8 cellular contexts compared by ENCODE assay signal in genomic region chr1:43650306-43650941, GRCh38.
DNase-seq lines count a peak whose midpoint lies in the region; TF ChIP-seq lines count a peak whose summit lies in the region.

No MANE protein-coding gene starts in this region.

- no peaks in the 10 kb centered on the region for H3K9me2 ChIP-seq in MM.1S (replicated peaks; ENCODE audit: insufficient read depth, low read length)

- peaks cover 47% of the 10 kb centered on the region for H3K79me2 ChIP-seq in MM.1S (ENCODE audit: low read length)

- 0 out of 2 replicates have a peak, but pooled peaks cover 4% of the 10 kb centered on the region for H3K27me3 ChIP-seq in MM.1S (replicated peaks; ENCODE audit: insufficient read depth, low read length)
- H3K27me3 ChIP-seq in neutrophil = no peaks in the 10 kb centered on the region

- H3K36me3 ChIP-seq in MM.1S (replicated peaks; ENCODE audit: insufficient read depth, low read length) (peaks cover 6% of the 10 kb centered on the region; the same call in 1 of the 2 replicates), neutrophil (peaks cover 24% of the 10 kb centered on the region)

- H3K4me1 ChIP-seq in MM.1S (ENCODE audit: low read length) = peaks cover 2% of the 10 kb centered on the region
- H3K4me1 ChIP-seq in neutrophil (ENCODE audit: control insufficient read depth in 1 of 2, insufficient read depth in 1 of 2, low read depth in 1 of 2, low read length in 1 of 2) = peaks cover 23 to 32% of the 10 kb centered on the region in 2 experiments

- H3K9me3 ChIP-seq in MM.1S (replicated peaks; ENCODE audit: insufficient read depth, low read length) (no peaks in the 10 kb centered on the region), neutrophil (no peaks in the 10 kb centered on the region)

- H3K4me3 ChIP-seq in MM.1S (ENCODE audit: low read length) = peak overlapping the region; percentile 98
- H3K4me3 ChIP-seq in neutrophil (ENCODE audit: low read depth in 1 of 2, low read length in 1 of 2) = peak overlapping the region; percentile 80 to 95

- peak overlapping the region; percentile 89 for H3K4me2 ChIP-seq in MM.1S (ENCODE audit: low read depth, low read length)

- peaks cover 17% of the 10 kb centered on the region for H3F3A ChIP-seq in MM.1S (ENCODE audit: insufficient read depth, low read length)

- peak overlapping the region; percentile 55 for H2AFZ ChIP-seq in MM.1S (ENCODE audit: low read length)

- peak; percentile 90 for DNase-seq in GDM1 (lab: John Stamatoyannopoulos, UW)
- peak; percentile 93 for DNase-seq in HCEC 1CT
- DNase-seq in MM.1S = peak; percentile 98
- peak; percentile 94 for DNase-seq in SHP77 treated with DMSO at 0.1 percent for 48 hours (lab: John Stamatoyannopoulos, UW)
- peak; percentile 92 for DNase-seq in activated naive CD4-positive, alpha-beta T cell treated with Interleukin-2 at 50 U/mL for 16 hours
- DNase-seq in germinal center (ENCODE audit: low spot score) = peak; percentile 100
- peak; percentile 99 for DNase-seq in superior temporal gyrus (ENCODE audit: extremely low spot score)

- no peak for TF ChIP-seq CTCF in MM.1S (IDR thresholded peaks at IDR 0.05; ENCODE audit: low read length)
- TF ChIP-seq CTCF in neutrophil (IDR thresholded peaks at IDR 0.05) = no peak

- H4K20me1 ChIP-seq in MM.1S (ENCODE audit: insufficient read depth, low read length) = no peaks in the 10 kb centered on the region

- H3K27ac ChIP-seq in MM.1S (ENCODE audit: low read length) (peak overlapping the region; percentile 55; the same call in 1 of the 2 replicates), neutrophil (peak overlapping the region; percentile 93)

- H3K9ac ChIP-seq in MM.1S (ENCODE audit: low read length) = peak overlapping the region; percentile 85

Comparison
In these comparisons a context has a peak if more than half of its experiments do, and no peak if none do; other contexts are left out.
1. Peak in every context shown above with its lines: DNase-seq, H3K4me3 ChIP-seq and H3K27ac ChIP-seq.